ENCODE assay signal across 8 cellular contexts in the genomic region with DNA sequence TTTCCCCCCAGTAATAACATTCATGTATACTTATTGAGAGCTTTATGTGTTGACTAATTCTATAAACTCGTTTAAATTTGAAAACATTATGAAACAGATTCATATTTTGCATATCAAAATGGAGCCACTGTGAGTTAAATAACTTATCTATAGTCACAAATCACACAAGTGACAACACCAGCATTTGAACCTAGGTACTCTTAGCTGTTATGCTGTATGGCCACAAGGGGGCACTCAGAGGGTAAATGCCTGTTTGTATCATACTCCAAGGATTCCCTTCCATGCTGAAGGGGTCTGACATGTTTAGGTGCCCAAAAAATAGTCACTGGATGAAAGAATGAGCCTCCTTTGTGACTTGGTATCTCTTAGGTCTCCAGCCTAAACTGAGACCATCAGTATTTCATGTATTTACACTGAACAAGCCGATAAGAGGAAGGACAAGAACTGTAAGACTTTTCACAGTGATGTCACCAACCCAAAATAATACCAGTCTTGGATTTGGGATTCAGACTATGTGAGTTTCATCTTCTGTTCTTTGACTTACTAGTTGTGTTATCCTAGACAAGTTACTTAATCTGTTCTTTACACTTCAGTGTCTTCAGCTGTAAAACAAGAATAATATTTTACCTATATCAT. TPM values are rescaled to one million over a fixed set of nuclear protein-coding genes. Genes with fewer than 3 reads are reported as not detected.
DNase-seq lines count a peak whose midpoint lies in the region; ATAC-seq and TF ChIP-seq lines count a peak whose summit lies in the region.

No MANE protein-coding gene starts in this region.

- no peak overlapping the region for H2AK5ac ChIP-seq in trophoblast cell (ENCODE audit: low read length)

- H3K27ac ChIP-seq in foreskin keratinocyte (no peak overlapping the region), trophoblast cell (ENCODE audit: low read depth, low read length) (no peak overlapping the region)

- no peak overlapping the region for H4K91ac ChIP-seq in trophoblast cell (ENCODE audit: low read depth, low read length)

- H2AFZ ChIP-seq in trophoblast cell (ENCODE audit: insufficient read depth, low read length, poor library complexity): no peak overlapping the region

- peaks cover 8% of the 10 kb centered on the region for H3K27me3 Mint-ChIP-seq in activated CD4-positive, alpha-beta memory T cell treated with anti-CD3 and anti-CD28 coated beads, Interleukin-2, amount 10 ng/mL, durations not matched to agents 7 days and 5 days

- H3K27me3 ChIP-seq in foreskin keratinocyte: peaks cover 4% of the 10 kb centered on the region
- no peaks in the 10 kb centered on the region for H3K27me3 ChIP-seq in trophoblast cell (ENCODE audit: insufficient read depth, low read length)

- no peaks in the 10 kb centered on the region for H3K9me3 ChIP-seq in trophoblast cell (ENCODE audit: insufficient read depth, low read depth, low read length)

- no peak overlapping the region for H3K4me2 ChIP-seq in trophoblast cell (ENCODE audit: low read length)

- no peak overlapping the region for H3K4me3 ChIP-seq in trophoblast cell (ENCODE audit: low read depth, low read length)

- POLR2A ChIA-PET in activated CD4-positive, alpha-beta memory T cell treated with anti-CD3 and anti-CD28 coated beads, Interleukin-2, amount 10 ng/mL, durations not matched to agents 7 days and 5 days (lab: Charles Lee): no interaction called here

- DNase-seq in activated gamma-delta T cell treated with Interleukin-2 at 50 U/mL for 16 hours (peak; percentile 7), activated gamma-delta T cell (lab: John Stamatoyannopoulos, UW) (no peak), HCEC 1CT (peak; percentile 48), NCI-H1105 treated with DMSO at 0.1 percent for 48 hours (lab: John Stamatoyannopoulos, UW) (peak; percentile 34), foreskin keratinocyte (peak in 1 of 2 donors; percentile 34), trophoblast cell (peak; percentile 31 to 75), COR-L47 (lab: John Stamatoyannopoulos, UW) (no peak)
- peak; percentile 43 for DNase-seq in activated CD4-positive, alpha-beta memory T cell treated with anti-CD3 and anti-CD28 coated beads, Interleukin-2, amount 10 ng/mL, durations not matched to agents 7 days and 5 days

- H3K4me1 ChIP-seq in foreskin keratinocyte (no peaks in the 10 kb centered on the region), trophoblast cell (ENCODE audit: control insufficient read depth in 1 of 2, insufficient read depth in 2 of 2, low read length in 2 of 2) (no peaks in the 10 kb centered on the region)

- H3K4ac ChIP-seq in trophoblast cell (ENCODE audit: low read depth, low read length): no peak overlapping the region

- no peak overlapping the region for H4K8ac ChIP-seq in trophoblast cell (ENCODE audit: low read depth, low read length)

- no peak overlapping the region for H2BK5ac ChIP-seq in trophoblast cell (ENCODE audit: low read depth, low read length, poor library complexity)

- no peak overlapping the region for H3K27ac Mint-ChIP-seq in activated CD4-positive, alpha-beta memory T cell treated with anti-CD3 and anti-CD28 coated beads, Interleukin-2, amount 10 ng/mL, durations not matched to agents 7 days and 5 days

- no peaks in the 10 kb centered on the region for H3K36me3 Mint-ChIP-seq in activated CD4-positive, alpha-beta memory T cell treated with anti-CD3 and anti-CD28 coated beads, Interleukin-2, amount 10 ng/mL, durations not matched to agents 7 days and 5 days (ENCODE audit: low read depth)

- no peak overlapping the region for H3K14ac ChIP-seq in trophoblast cell (ENCODE audit: low read length)

- no peak overlapping the region for H3K9ac ChIP-seq in trophoblast cell (ENCODE audit: low read length)

- no CpG with 5 or more reads among the region's 2 CpGs for WGBS in trophoblast cell (ENCODE audit: extremely low coverage, insufficient coverage, insufficient read length)

- no peaks in the 10 kb centered on the region for H3K79me1 ChIP-seq in trophoblast cell (ENCODE audit: low read length)

- no peak overlapping the region for H2BK120ac ChIP-seq in trophoblast cell (ENCODE audit: insufficient read depth, low read length, poor library complexity)

- H3K9me3 Mint-ChIP-seq in activated CD4-positive, alpha-beta memory T cell treated with anti-CD3 and anti-CD28 coated beads, Interleukin-2, amount 10 ng/mL, durations not matched to agents 7 days and 5 days: no peaks in the 10 kb centered on the region

- no peak overlapping the region for H4K12ac ChIP-seq in trophoblast cell (ENCODE audit: low read depth, low read length)

- TF ChIP-seq CTCF in foreskin keratinocyte (conservative IDR thresholded peaks at IDR 0.05): peak; percentile 72

- H3K4me1 Mint-ChIP-seq in activated CD4-positive, alpha-beta memory T cell treated with anti-CD3 and anti-CD28 coated beads, Interleukin-2, amount 10 ng/mL, durations not matched to agents 7 days and 5 days: no peaks in the 10 kb centered on the region

- no peaks in the 10 kb centered on the region for H3K36me3 ChIP-seq in trophoblast cell (ENCODE audit: control insufficient read depth in 1 of 2, insufficient read depth in 2 of 2, low read length in 2 of 2)

- H3K4me3 Mint-ChIP-seq in activated CD4-positive, alpha-beta memory T cell treated with anti-CD3 and anti-CD28 coated beads, Interleukin-2, amount 10 ng/mL, durations not matched to agents 7 days and 5 days: no peak overlapping the region

- no peak overlapping the region for H2BK12ac ChIP-seq in trophoblast cell (ENCODE audit: low read length)

- peak; percentile 79 for ATAC-seq in foreskin keratinocyte

- H3K18ac ChIP-seq in trophoblast cell (ENCODE audit: low read length): no peak overlapping the region

- H3K79me2 ChIP-seq in trophoblast cell (ENCODE audit: control insufficient read depth, insufficient read depth, low read length, poor library complexity): no peaks in the 10 kb centered on the region

- CTCF ChIA-PET in activated CD4-positive, alpha-beta memory T cell treated with anti-CD3 and anti-CD28 coated beads, Interleukin-2, amount 10 ng/mL, durations not matched to agents 7 days and 5 days (lab: Charles Lee): interaction anchor here (0.7 to 2.0 kb wide), 6 partner anchors 30 to 415 kb away, joined by 3 to 20 read pairs (median 3); no protein-coding TSS in a partner anchor

- H3K23ac ChIP-seq in trophoblast cell (ENCODE audit: low read length): no peak overlapping the region

RNA-seq across cellular contexts. Expression of a gene that starts 12.2 kb away (rescaled TPM):
- total RNA-seq in activated CD4-positive, alpha-beta memory T cell treated with anti-CD3 and anti-CD28 coated beads, Interleukin-2, amount 10 ng/mL, durations not matched to agents 7 days and 5 days: not detected
- not detected in 2 replicates for total RNA-seq in foreskin keratinocyte
- not detected in 2 replicates for polyA plus RNA-seq in foreskin keratinocyte
- polyA plus RNA-seq in trophoblast cell (2013): not detected in 2 replicates

RNA-seq across cellular contexts. Expression of a gene that starts 27.2 kb away (rescaled TPM):
- total RNA-seq in activated CD4-positive, alpha-beta memory T cell treated with anti-CD3 and anti-CD28 coated beads, Interleukin-2, amount 10 ng/mL, durations not matched to agents 7 days and 5 days: not detected
- not detected in 2 replicates for total RNA-seq in foreskin keratinocyte
- not detected in 2 replicates for polyA plus RNA-seq in foreskin keratinocyte
- polyA plus RNA-seq in trophoblast cell (2013): not detected in 2 replicates

RNA-seq across cellular contexts. Expression of a gene that starts 33.5 kb away (rescaled TPM):
- not detected for total RNA-seq in activated CD4-positive, alpha-beta memory T cell treated with anti-CD3 and anti-CD28 coated beads, Interleukin-2, amount 10 ng/mL, durations not matched to agents 7 days and 5 days
- total RNA-seq in foreskin keratinocyte: not detected in 2 replicates
- not detected in 2 replicates for polyA plus RNA-seq in foreskin keratinocyte
- polyA plus RNA-seq in trophoblast cell (2013): not detected in 2 replicates

RNA-seq across cellular contexts. Expression of a gene that starts 35.0 kb away (rescaled TPM):
- not detected for total RNA-seq in activated CD4-positive, alpha-beta memory T cell treated with anti-CD3 and anti-CD28 coated beads, Interleukin-2, amount 10 ng/mL, durations not matched to agents 7 days and 5 days
- total RNA-seq in foreskin keratinocyte: not detected in 2 replicates
- not detected in 2 replicates for polyA plus RNA-seq in foreskin keratinocyte
- polyA plus RNA-seq in trophoblast cell (2013): not detected in 2 replicates

RNA-seq across cellular contexts. Expression of a gene that starts 40.2 kb away (rescaled TPM):
- total RNA-seq in activated CD4-positive, alpha-beta memory T cell treated with anti-CD3 and anti-CD28 coated beads, Interleukin-2, amount 10 ng/mL, durations not matched to agents 7 days and 5 days: under 1 TPM; 0.13 to 0.28 TPM
- 0.10 TPM in 1 of 2 replicates, not detected in the other for total RNA-seq in foreskin keratinocyte
- polyA plus RNA-seq in foreskin keratinocyte: 0.04 and 0.11 TPM in 2 replicates
- polyA plus RNA-seq in trophoblast cell (2013): 0.04 and 0.07 TPM in 2 replicates

Comparison
In these comparisons a context has a peak if more than half of its experiments do, and no peak if none do; other contexts are left out.
1. DNase-seq: peak in activated gamma-delta T cell treated with Interleukin-2 at 50 U/mL for 16 hours (single experiment), HCEC 1CT (single experiment), NCI-H1105 treated with DMSO at 0.1 percent for 48 hours (single experiment), activated CD4-positive, alpha-beta memory T cell treated with anti-CD3 and anti-CD28 coated beads, Interleukin-2, amount 10 ng/mL, durations not matched to agents 7 days and 5 days (single experiment) and trophoblast cell (2 of 2); none in activated gamma-delta T cell (single experiment) and COR-L47 (single experiment).